11 cellular contexts compared by ENCODE assay signal in the genomic region with DNA sequence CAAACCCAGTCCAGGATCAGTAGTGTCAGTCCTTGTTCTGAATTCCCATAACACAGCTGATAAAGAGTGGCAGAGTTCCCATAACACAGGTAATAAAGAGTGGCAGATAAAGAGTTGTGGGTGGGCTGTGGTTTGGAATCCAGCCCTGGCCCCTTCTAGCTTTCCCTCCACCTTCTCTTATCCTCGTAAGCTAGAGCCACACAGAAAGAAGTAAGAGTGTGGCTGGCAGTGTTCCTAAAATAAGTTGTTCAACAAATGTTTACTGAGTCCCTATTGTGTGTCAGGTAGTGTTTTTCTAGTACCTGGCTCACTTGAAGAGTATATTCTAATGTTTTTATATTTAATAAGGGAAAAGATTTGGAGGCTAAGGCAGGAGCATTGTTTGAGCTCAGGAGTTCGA.
"Had no signal": no experiment of that assay in that cellular context is flagged by ENCODE, and none has a peak within 500 bp of the region (broad histone marks: within the 10 kb centered on the region; RNA-seq: fewer than 3 reads in every experiment).

No MANE protein-coding gene starts in this region.

- H3K27me3 ChIP-seq: colonic mucosa, right atrium auricular region had no signal

- H3K9me3 ChIP-seq: colonic mucosa had no signal

- H3K4me1 ChIP-seq: colonic mucosa, right atrium auricular region had no signal

- H3K27ac ChIP-seq: colonic mucosa, right atrium auricular region, skin epidermis had no signal

- ATAC-seq: left lobe of liver; naive thymus-derived CD4-positive, alpha-beta T cell; T-helper 17 cell had no signal

- DNase-seq: activated CD8-positive, alpha-beta memory T cell treated with anti-CD3 and anti-CD28 coated beads, Interleukin-2, amount 50 U/mL, for 4 hours; activated gamma-delta T cell; amygdala; central memory CD4-positive, alpha-beta T cell; colonic mucosa; nucleus accumbens; T-helper 17 cell had no signal

- H3K4me3 ChIP-seq: colonic mucosa, right atrium auricular region, skin epidermis had no signal

- H3K36me3 ChIP-seq: colonic mucosa, right atrium auricular region had no signal
